In the genomic region with DNA sequence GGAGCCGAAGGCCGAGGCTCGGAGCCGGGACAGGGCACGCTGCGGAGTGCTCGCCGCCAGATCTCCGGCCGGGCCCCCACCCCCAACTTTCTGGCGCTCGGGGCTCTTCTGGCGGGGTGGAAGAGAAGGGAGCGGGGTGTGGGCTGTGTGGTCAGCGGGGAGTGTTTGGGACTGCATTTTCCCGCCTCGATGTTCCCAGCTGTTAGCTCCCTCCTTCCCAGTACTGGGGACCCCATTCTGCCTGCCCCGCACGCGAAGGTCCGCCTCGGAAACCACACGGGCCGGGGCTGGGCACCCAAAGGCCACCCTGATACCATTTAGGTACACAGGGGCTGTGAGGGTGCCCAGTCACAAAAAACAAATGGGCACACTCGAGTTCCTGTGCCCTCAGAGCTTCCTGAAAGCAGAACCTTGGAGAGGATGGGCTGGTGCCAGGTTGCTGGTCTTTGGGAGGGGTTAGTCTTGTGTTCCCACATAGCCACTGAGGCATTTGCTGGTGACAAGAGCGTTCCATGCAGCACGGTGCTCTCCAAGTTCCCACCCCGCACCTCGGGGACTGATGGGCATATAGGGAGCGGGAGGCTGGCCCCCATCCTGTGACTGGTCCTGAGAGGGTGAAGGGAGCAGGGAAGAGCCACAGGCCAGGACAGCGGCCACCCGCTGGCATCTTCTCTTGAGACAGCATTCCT, we compare ENCODE assay signal across 8 cellular contexts. TPM values are rescaled to one million over a fixed set of nuclear protein-coding genes. Genes with fewer than 3 reads are reported as not detected.
A peak's percentile ranks its signal among the peaks of the same experiment; 100 is the strongest.
DNase-seq lines count a peak whose midpoint lies in the region; ATAC-seq and TF ChIP-seq lines count a peak whose summit lies in the region.

No MANE protein-coding gene starts in this region.

- TF ChIP-seq POLR2A in tibial nerve (IDR thresholded peaks at IDR 0.05) = no peak

- TF ChIP-seq CTCF in LNCaP clone FGC (IDR thresholded peaks at IDR 0.05; ENCODE audit: control insufficient read depth, extremely low read depth, insufficient read depth) = no peak
- no peak for TF ChIP-seq CTCF in lower lobe of right lung (IDR thresholded peaks at IDR 0.05)
- no peak for TF ChIP-seq CTCF in tibial nerve (IDR thresholded peaks at IDR 0.05)

- no peaks in the 10 kb centered on the region for H3K36me3 ChIP-seq in CD8-positive, alpha-beta memory T cell (ENCODE audit: insufficient read depth, low read length)
- H3K36me3 ChIP-seq in lower lobe of right lung (no peaks in the 10 kb centered on the region), tibial nerve (peaks cover 0 to 7% (median 0%) of the 10 kb centered on the region in 3 donors)

- H3K9me3 Mint-ChIP-seq in CD8-positive, alpha-beta memory T cell = no peaks in the 10 kb centered on the region
- H3K9me3 Mint-ChIP-seq in central memory CD8-positive, alpha-beta T cell = no peaks in the 10 kb centered on the region

- H3K27ac Mint-ChIP-seq in CD8-positive, alpha-beta memory T cell = peak overlapping the region in 4 of 8 donors; percentile 36 to 83 (median 73)
- H3K27ac Mint-ChIP-seq in central memory CD8-positive, alpha-beta T cell (ENCODE audit: low read depth) = peak overlapping the region; percentile 30

- 17 to 34% methylated on average over 8 to 15 of the region's 32 CpGs for WGBS in tibial nerve, 2 donors

- H3K9me3 ChIP-seq in CD8-positive, alpha-beta memory T cell (ENCODE audit: low read length) = no peaks in the 10 kb centered on the region
- H3K9me3 ChIP-seq in lower lobe of right lung (no peaks in the 10 kb centered on the region), tibial nerve (no peaks in the 10 kb centered on the region)

- intact Hi-C loops in lower lobe of right lung (cut with DNase I) = no loop called here

- peak overlapping the region; percentile 28 for H3K4me3 ChIP-seq in CD8-positive, alpha-beta memory T cell (ENCODE audit: low read length)
- H3K4me3 ChIP-seq in LNCaP clone FGC (ENCODE audit: low read depth, low read length) (peak overlapping the region; percentile 69), lower lobe of right lung (peak overlapping the region; percentile 61), tibial nerve (peak overlapping the region; percentile 39 to 78 (median 54))

- CTCF ChIA-PET in CD8-positive, alpha-beta memory T cell (lab: Charles Lee) = no interaction called here

- POLR2A ChIA-PET in CD8-positive, alpha-beta memory T cell (lab: Charles Lee) = interaction anchor here (0.6 kb wide), 1 partner anchor 51 kb away, joined by 4 read pairs; no protein-coding TSS in a partner anchor

- peaks cover 23% of the 10 kb centered on the region in 2 donors for H3K27me3 Mint-ChIP-seq in CD8-positive, alpha-beta memory T cell
- peaks cover 29% of the 10 kb centered on the region for H3K27me3 Mint-ChIP-seq in central memory CD8-positive, alpha-beta T cell

- H3K4me3 Mint-ChIP-seq in CD8-positive, alpha-beta memory T cell = peak overlapping the region; percentile 69 to 88 (median 79)
- peak overlapping the region; percentile 85 for H3K4me3 Mint-ChIP-seq in central memory CD8-positive, alpha-beta T cell

- no peak for ATAC-seq in central memory CD8-positive, alpha-beta T cell (replicated peaks; ENCODE audit: extremely low read depth, poor library complexity, severe bottlenecking)
- ATAC-seq in lower lobe of right lung (peak; percentile 1 to 5), HG02678 (IDR thresholded peaks at IDR 0.05; ENCODE audit: unreplicated experiment) (no peak), GM21723 (IDR thresholded peaks at IDR 0.05; ENCODE audit: unreplicated experiment) (no peak)

- peaks cover 8% of the 10 kb centered on the region for H3K27me3 ChIP-seq in CD8-positive, alpha-beta memory T cell (ENCODE audit: insufficient read depth, low read length, poor library complexity, severe bottlenecking)
- H3K27me3 ChIP-seq in lower lobe of right lung (ENCODE audit: low read depth) (peaks cover 8% of the 10 kb centered on the region), tibial nerve (no peaks in the 10 kb centered on the region)

- DNase-seq in CD8-positive, alpha-beta memory T cell = no peak
- no peak for DNase-seq in LNCaP clone FGC (ENCODE audit: low read depth)
- no peak for DNase-seq in central memory CD8-positive, alpha-beta T cell (ENCODE audit: low spot score in 2 of 2)
- DNase-seq in lower lobe of right lung = no peak
- DNase-seq in tibial nerve (ENCODE audit: low spot score in 2 of 2) = no peak
- DNase-seq in NOMO-1 treated with DMSO at 0.1 percent for 48 hours (lab: John Stamatoyannopoulos, UW; ENCODE audit: unreplicated experiment) = no peak

- peaks cover 0 to 1% (median 0%) of the 10 kb centered on the region in 3 donors for H3K36me3 Mint-ChIP-seq in CD8-positive, alpha-beta memory T cell
- H3K36me3 Mint-ChIP-seq in central memory CD8-positive, alpha-beta T cell (ENCODE audit: insufficient read depth) = peaks cover 9% of the 10 kb centered on the region

- peaks cover 17 to 18% (median 18%) of the 10 kb centered on the region in 3 donors for H3K4me1 Mint-ChIP-seq in CD8-positive, alpha-beta memory T cell
- peaks cover 24% of the 10 kb centered on the region for H3K4me1 Mint-ChIP-seq in central memory CD8-positive, alpha-beta T cell

- no peak for TF ChIP-seq EP300 in tibial nerve (IDR thresholded peaks at IDR 0.05)

- peak overlapping the region; percentile 9 for H3K27ac ChIP-seq in CD8-positive, alpha-beta memory T cell (ENCODE audit: low read depth, low read length)
- H3K27ac ChIP-seq in lower lobe of right lung (peak overlapping the region; percentile 56), tibial nerve (peak overlapping the region; percentile 43 to 88 (median 72))

- peaks cover 18% of the 10 kb centered on the region for H3K4me1 ChIP-seq in CD8-positive, alpha-beta memory T cell (ENCODE audit: insufficient read depth, low read length)
- peaks cover 45% of the 10 kb centered on the region for H3K4me1 ChIP-seq in lower lobe of right lung
- H3K4me1 ChIP-seq in tibial nerve = peaks cover 0 to 61% (median 19%) of the 10 kb centered on the region in 4 donors

RNA-seq across cellular contexts. Expression of gene TYRO3, which starts 0.6 kb away (rescaled TPM):
- 1 to 10 TPM; 2.0 to 2.6 TPM for total RNA-seq in CD8-positive, alpha-beta memory T cell
- polyA plus RNA-seq in CD8-positive, alpha-beta memory T cell = 0.46 TPM
- total RNA-seq in lower lobe of right lung (17.3 TPM), tibial nerve (10 to 100 TPM; 21.0 to 28.5 (median 23.9) TPM)

RNA-seq across cellular contexts. Expression of gene RPAP1, which starts 15.6 kb away (rescaled TPM):
- 10 to 100 TPM; 64.6 to 69.3 TPM for total RNA-seq in CD8-positive, alpha-beta memory T cell
- polyA plus RNA-seq in CD8-positive, alpha-beta memory T cell = 20.7 TPM
- total RNA-seq in lower lobe of right lung (28.5 TPM), tibial nerve (10 to 100 TPM; 16.4 to 47.7 (median 31.8) TPM)

RNA-seq across cellular contexts. Expression of gene LTK, which starts 46.0 kb away (rescaled TPM):
- total RNA-seq in CD8-positive, alpha-beta memory T cell = under 1 TPM; 0.27 to 0.31 TPM
- polyA plus RNA-seq in CD8-positive, alpha-beta memory T cell = 7.3 TPM
- total RNA-seq in lower lobe of right lung (25.9 TPM), tibial nerve (under 1 TPM in 2 of 4 donors, not detected in 2; 0.39 to 0.90 TPM)

Comparison
In these comparisons a context has a peak if more than half of its experiments do, and no peak if none do; other contexts are left out.
1. H3K27ac ChIP-seq: peak in every context shown above with its lines; median percentile 72 in tibial nerve; 56 in lower lobe of right lung; 9 in CD8-positive, alpha-beta memory T cell.
2. ATAC-seq: peak in lower lobe of right lung (2 of 2); none in central memory CD8-positive, alpha-beta T cell (single experiment), HG02678 (single experiment) and GM21723 (single experiment).
3. RNA of gene LTK, which starts 46.0 kb away (total RNA-seq): 25.9 TPM in lower lobe of right lung (single experiment); 0.39 to 0.90 TPM in tibial nerve and 0.27 to 0.31 TPM in CD8-positive, alpha-beta memory T cell; every median in the first group is over 10 times any median in the second.
4. Peak in every context shown above with its lines, with median percentiles within 50 percentile points of each other: H3K4me3 ChIP-seq.